Comparison of ENCODE assay signal across 1 cellular context in genomic region chr2:10835052-10835970, GRCh38.
TF ChIP-seq lines count a peak whose summit lies in the region.

No MANE protein-coding gene starts in this region.

TF ChIP-seq in HepG2, 621 proteins besides CTCF, POLR2A, EP300 and RAD21 (continued from another document and continues in another):
- no peak for TF ChIP-seq TCF7L2 (IDR thresholded peaks at IDR 0.05; ENCODE audit: low read depth, low read length)
- peak; percentile 80 for TF ChIP-seq ZFX (CRISPR knock-in tag; IDR thresholded peaks at IDR 0.05; ENCODE audit: low read depth)
- 0 out of 2 replicates have a peak, but pooled peaks have one; percentile 18 for TF ChIP-seq FOXA3 (CRISPR knock-in tag; IDR thresholded peaks at IDR 0.05)
- TF ChIP-seq EED (CRISPR knock-in tag; IDR thresholded peaks at IDR 0.05): 0 out of 2 replicates have a peak, but pooled peaks have one; percentile 14
- TF ChIP-seq ZNF589 (CRISPR knock-in tag; conservative IDR thresholded peaks at IDR 0.05): no peak
- TF ChIP-seq CBFB (CRISPR knock-in tag; IDR thresholded peaks at IDR 0.05): peak; percentile 33; the same call in 1 of the 2 replicates
- TF ChIP-seq ZNF225 (CRISPR knock-in tag; IDR thresholded peaks at IDR 0.05): peak; percentile 58; the same call in 1 of the 2 replicates
- TF ChIP-seq THRA (CRISPR knock-in tag; IDR thresholded peaks at IDR 0.05; ENCODE audit: borderline replicate concordance): no peak
- TF ChIP-seq MTA1 (CRISPR knock-in tag; IDR thresholded peaks at IDR 0.05; ENCODE audit: borderline replicate concordance): peak; percentile 15; the same call in 1 of the 2 replicates
- TF ChIP-seq ZBTB1 (CRISPR knock-in tag; IDR thresholded peaks at IDR 0.05; ENCODE audit: borderline replicate concordance): no peak
- no peak for TF ChIP-seq ZUFSP (CRISPR knock-in tag; IDR thresholded peaks at IDR 0.05; ENCODE audit: borderline replicate concordance)
- TF ChIP-seq CAMTA2 (CRISPR knock-in tag; IDR thresholded peaks at IDR 0.05; ENCODE audit: borderline replicate concordance): no peak
- TF ChIP-seq CBX1 (IDR thresholded peaks at IDR 0.05; ENCODE audit: low read depth): no peak
- no peak for TF ChIP-seq MBD4 (IDR thresholded peaks at IDR 0.05; ENCODE audit: borderline replicate concordance, low read length)
- TF ChIP-seq HOXA7 (CRISPR knock-in tag; IDR thresholded peaks at IDR 0.05): no peak
- TF ChIP-seq GLI4 (CRISPR knock-in tag; IDR thresholded peaks at IDR 0.05; ENCODE audit: borderline replicate concordance): no peak
- TF ChIP-seq EHMT2 (IDR thresholded peaks at IDR 0.05; ENCODE audit: borderline replicate concordance, low read depth, low read length): no peak
- TF ChIP-seq ATF5 (CRISPR knock-in tag; IDR thresholded peaks at IDR 0.05; ENCODE audit: low read depth): 0 out of 2 replicates have a peak, but pooled peaks have one; percentile 67
- TF ChIP-seq ZIK1 (CRISPR knock-in tag; IDR thresholded peaks at IDR 0.05; ENCODE audit: borderline replicate concordance, low read depth): no peak
- no peak for TF ChIP-seq MAFG (CRISPR knock-in tag; IDR thresholded peaks at IDR 0.05)
- TF ChIP-seq ZNF280D (CRISPR knock-in tag; IDR thresholded peaks at IDR 0.05): peak; percentile 64
- no peak for TF ChIP-seq CHD4 (IDR thresholded peaks at IDR 0.05; ENCODE audit: borderline replicate concordance, low read length)
- TF ChIP-seq ARNT (IDR thresholded peaks at IDR 0.05): no peak
- TF ChIP-seq ZNF768 (CRISPR knock-in tag; IDR thresholded peaks at IDR 0.05): 0 out of 2 replicates have a peak, but pooled peaks have one; percentile 58
- no peak for TF ChIP-seq ZNF512B (CRISPR knock-in tag; IDR thresholded peaks at IDR 0.05; ENCODE audit: borderline replicate concordance)
- TF ChIP-seq ZNF562 (CRISPR knock-in tag; IDR thresholded peaks at IDR 0.05; ENCODE audit: borderline replicate concordance): no peak
- peak; percentile 65; the same call in 1 of the 2 replicates for TF ChIP-seq PITX1 (CRISPR knock-in tag; IDR thresholded peaks at IDR 0.05)
- TF ChIP-seq CERS6 (CRISPR knock-in tag; IDR thresholded peaks at IDR 0.05): no peak
- TF ChIP-seq TCF7 (IDR thresholded peaks at IDR 0.05; ENCODE audit: low read depth): no peak
- no peak for TF ChIP-seq RNF219 (CRISPR knock-in tag; IDR thresholded peaks at IDR 0.05)
- TF ChIP-seq DNMT3B (CRISPR knock-in tag; conservative IDR thresholded peaks at IDR 0.05): no peak
- 0 out of 2 replicates have a peak, but pooled peaks have one; percentile 33 for TF ChIP-seq ZNF331 (CRISPR knock-in tag; IDR thresholded peaks at IDR 0.05)
- peak; percentile 53; the same call in 1 of the 2 replicates for TF ChIP-seq ZFP91 (CRISPR knock-in tag; IDR thresholded peaks at IDR 0.05; ENCODE audit: borderline replicate concordance)
- no peak for TF ChIP-seq ZNF224 (CRISPR knock-in tag; IDR thresholded peaks at IDR 0.05)
- peak; percentile 26; the same call in 1 of the 2 replicates for TF ChIP-seq ZGPAT (CRISPR knock-in tag; IDR thresholded peaks at IDR 0.05)
- peak; percentile 90; the same call in 1 of the 2 replicates for TF ChIP-seq ZNF383 (CRISPR knock-in tag; IDR thresholded peaks at IDR 0.05; ENCODE audit: borderline replicate concordance)
- TF ChIP-seq ZNF576 (CRISPR knock-in tag; IDR thresholded peaks at IDR 0.05): no peak
- TF ChIP-seq ZXDC (CRISPR knock-in tag; IDR thresholded peaks at IDR 0.05): no peak
- peak; percentile 43 for TF ChIP-seq YY1 (IDR thresholded peaks at IDR 0.05; ENCODE audit: insufficient read depth, insufficient replicate concordance, low read depth, low read length)
